8 cellular contexts compared by ENCODE assay signal in the genomic region with DNA sequence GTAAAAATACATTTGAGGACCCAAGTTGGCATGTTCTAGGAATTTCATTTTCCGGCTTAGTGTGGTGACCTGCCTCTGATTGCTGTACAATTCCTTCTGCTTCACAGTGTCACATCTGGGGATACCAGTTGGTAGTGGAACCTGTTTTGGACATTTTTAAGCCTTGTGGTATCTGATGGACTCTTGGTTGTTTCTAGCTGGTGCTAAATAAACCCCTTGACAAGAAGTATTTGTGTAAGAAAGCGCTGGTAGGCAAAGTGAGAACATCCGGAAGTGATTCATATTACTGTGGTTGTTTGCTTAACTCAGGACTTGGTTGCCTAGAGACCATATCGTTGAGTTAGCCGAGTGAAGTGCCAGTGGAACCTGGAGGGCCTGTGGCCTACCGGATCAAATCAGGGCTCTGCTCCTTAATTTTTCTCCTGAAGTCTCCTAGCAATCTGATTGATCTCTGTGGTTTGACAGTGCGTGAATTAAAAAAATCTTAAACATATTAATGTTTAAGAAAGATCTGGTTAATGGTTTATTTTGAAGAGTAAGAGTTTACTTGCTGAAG. TPM values are rescaled to one million over a fixed set of nuclear protein-coding genes. Genes with fewer than 3 reads are reported as not detected.
DNase-seq lines count a peak whose midpoint lies in the region; ATAC-seq, FAIRE-seq and TF ChIP-seq lines count a peak whose summit lies in the region.

No MANE protein-coding gene starts in this region.

- no peaks in the 10 kb centered on the region for H3K36me3 ChIP-seq in CD8-positive, alpha-beta memory T cell (ENCODE audit: insufficient read depth, low read length)
- H3K36me3 ChIP-seq in endothelial cell of umbilical vein (ENCODE audit: control insufficient read depth in 2 of 2, extremely low read depth in 1 of 2, insufficient read depth in 2 of 2, low read length in 2 of 2) (no peaks in the 10 kb centered on the region), muscle layer of duodenum (ENCODE audit: control insufficient read depth in 1 of 2, insufficient read depth in 2 of 2, low read length in 2 of 2) (peaks cover 0 to 6% of the 10 kb centered on the region in 2 donors), suprapubic skin (no peaks in the 10 kb centered on the region)

- CTCF ChIA-PET in CD8-positive, alpha-beta memory T cell (lab: Charles Lee): interaction anchor here (0.7 to 3.7 kb wide), 3 partner anchors 9 to 81 kb away, joined by 3 to 11 read pairs (median 4); partner anchors contain the start of gene IQGAP1
- CTCF ChIA-PET in activated CD4-positive, alpha-beta memory T cell treated with anti-CD3 and anti-CD28 coated beads, Interleukin-2, amount 10 ng/mL, durations not matched to agents 7 days and 5 days (lab: Charles Lee): interaction anchor here (1.4 to 2.1 kb wide), 4 partner anchors 39 to 416 kb away, joined by 3 to 8 read pairs (median 6); no protein-coding TSS in a partner anchor
- CTCF ChIA-PET in endothelial cell of umbilical vein (lab: Charles Lee): interaction anchor here (0.6 to 2.0 kb wide), 8 partner anchors 10 to 81 kb away, joined by 3 to 9 read pairs (median 4); partner anchors contain the start of gene IQGAP1

- peak; percentile 87 for FAIRE-seq in endothelial cell of umbilical vein (lab: Jason Lieb, UNC)

- no peak for TF ChIP-seq CTCF in endothelial cell of umbilical vein (IDR thresholded peaks at IDR 0.05; ENCODE audit: extremely low read depth in 1 of 2, insufficient read depth in 1 of 2, low read depth in 1 of 2, low read length in 2 of 2)
- TF ChIP-seq CTCF in suprapubic skin (IDR thresholded peaks at IDR 0.05): no peak

- H3K4me3 ChIP-seq in CD8-positive, alpha-beta memory T cell (ENCODE audit: low read length): peak overlapping the region; percentile 23
- peak overlapping the region in 1 of 3 experiments; percentile 54 for H3K4me3 ChIP-seq in endothelial cell of umbilical vein (replicated peaks in 1 of 3; ENCODE audit: insufficient read depth in 1 of 3, low read depth in 1 of 3, low read length in 3 of 3)
- peak overlapping the region; percentile 36 to 52 for H3K4me3 ChIP-seq in muscle layer of duodenum (ENCODE audit: low read depth in 1 of 2, low read length in 2 of 2)
- H3K4me3 ChIP-seq in suprapubic skin: peak overlapping the region; percentile 24

- peak overlapping the region; percentile 40 to 93 (median 79) for H3K4me3 Mint-ChIP-seq in CD8-positive, alpha-beta memory T cell
- H3K4me3 Mint-ChIP-seq in activated CD4-positive, alpha-beta memory T cell treated with anti-CD3 and anti-CD28 coated beads, Interleukin-2, amount 10 ng/mL, durations not matched to agents 7 days and 5 days: peak overlapping the region; percentile 63

- H2AFZ ChIP-seq in endothelial cell of umbilical vein (ENCODE audit: low read depth, low read length): no peak overlapping the region

- dilution Hi-C loops in endothelial cell of umbilical vein (cut with MboI; ENCODE audit: extremely low pct_ligation_motif_present, low sequenced_read_pairs): no loop called here

- BruUV-seq in endothelial cell of umbilical vein (replicated peaks; lab: Mats Ljungman, UMichigan): no TSS peak

- peaks cover 0 to 13% (median 0%) of the 10 kb centered on the region in 3 donors for H3K36me3 Mint-ChIP-seq in CD8-positive, alpha-beta memory T cell
- peaks cover 33% of the 10 kb centered on the region for H3K36me3 Mint-ChIP-seq in activated CD4-positive, alpha-beta memory T cell treated with anti-CD3 and anti-CD28 coated beads, Interleukin-2, amount 10 ng/mL, durations not matched to agents 7 days and 5 days (ENCODE audit: low read depth)

- peak overlapping the region; percentile 96 to 100 (median 99) for H3K27ac Mint-ChIP-seq in CD8-positive, alpha-beta memory T cell
- peak overlapping the region; percentile 91 for H3K27ac Mint-ChIP-seq in activated CD4-positive, alpha-beta memory T cell treated with anti-CD3 and anti-CD28 coated beads, Interleukin-2, amount 10 ng/mL, durations not matched to agents 7 days and 5 days

- H3K9me3 ChIP-seq in CD8-positive, alpha-beta memory T cell (ENCODE audit: low read length): no peaks in the 10 kb centered on the region
- H3K9me3 ChIP-seq in endothelial cell of umbilical vein (replicated peaks; ENCODE audit: control insufficient read depth, insufficient read depth, low read length) (no peaks in the 10 kb centered on the region), muscle layer of duodenum (ENCODE audit: control insufficient read depth in 1 of 2, low read length in 2 of 2) (no peaks in the 10 kb centered on the region), suprapubic skin (no peaks in the 10 kb centered on the region)

- H4K20me1 ChIP-seq in endothelial cell of umbilical vein (replicated peaks; ENCODE audit: control insufficient read depth, extremely low read depth, insufficient read depth, low read length): peaks cover 7% of the 10 kb centered on the region

- peak overlapping the region; percentile 91 for H3K27ac ChIP-seq in CD8-positive, alpha-beta memory T cell (ENCODE audit: low read depth, low read length)
- H3K27ac ChIP-seq in endothelial cell of umbilical vein (ENCODE audit: insufficient read depth, low read depth, low read length) (peak overlapping the region; percentile 100), muscle layer of duodenum (ENCODE audit: low read length) (peak overlapping the region; percentile 97), suprapubic skin (peak overlapping the region; percentile 90)

- whole genome bisulfite sequencing in suprapubic skin: 6% methylated on average over 7 of the region's 7 CpGs

- no peaks in the 10 kb centered on the region for H3K27me3 ChIP-seq in CD8-positive, alpha-beta memory T cell (ENCODE audit: insufficient read depth, low read length, poor library complexity, severe bottlenecking)
- H3K27me3 ChIP-seq in endothelial cell of umbilical vein (ENCODE audit: control insufficient read depth in 2 of 2, insufficient read depth in 2 of 2, low read length in 2 of 2): no peaks in the 10 kb centered on the region
- H3K27me3 ChIP-seq in muscle layer of duodenum (ENCODE audit: low read depth, low read length): no peaks in the 10 kb centered on the region
- H3K27me3 ChIP-seq in suprapubic skin: no peaks in the 10 kb centered on the region

- DNase-seq in CD8-positive, alpha-beta memory T cell: peak; percentile 48 to 85 (median 84)
- DNase-seq in NCI-H526 (lab: John Stamatoyannopoulos, UW) (peak; percentile 81 to 87), endothelial cell of umbilical vein (ENCODE audit: low read depth, low spot score) (peak; percentile 96), suprapubic skin (ENCODE audit: low spot score in 2 of 2) (peak in 1 of 2 donors; percentile 84)
- peak; percentile 72 for DNase-seq in activated CD4-positive, alpha-beta memory T cell treated with anti-CD3 and anti-CD28 coated beads, Interleukin-2, amount 10 ng/mL, durations not matched to agents 7 days and 5 days

- no peaks in the 10 kb centered on the region for H3K9me1 ChIP-seq in endothelial cell of umbilical vein (replicated peaks; ENCODE audit: control insufficient read depth, extremely low read depth, insufficient read depth, low read length)

- H3K4me2 ChIP-seq in endothelial cell of umbilical vein (ENCODE audit: insufficient read depth, low read length): peak overlapping the region; percentile 93

- H3K4me1 Mint-ChIP-seq in CD8-positive, alpha-beta memory T cell: peaks cover 59 to 88% (median 83%) of the 10 kb centered on the region in 3 donors
- H3K4me1 Mint-ChIP-seq in activated CD4-positive, alpha-beta memory T cell treated with anti-CD3 and anti-CD28 coated beads, Interleukin-2, amount 10 ng/mL, durations not matched to agents 7 days and 5 days: peaks cover 63% of the 10 kb centered on the region

- POLR2A ChIA-PET in CD8-positive, alpha-beta memory T cell (lab: Charles Lee): interaction anchor here (0.7 to 3.6 kb wide), 2 partner anchors 12 to 152 kb away, joined by 3 to 46 read pairs; partner anchors contain the start of genes IQGAP1 and TTLL13
- POLR2A ChIA-PET in activated CD4-positive, alpha-beta memory T cell treated with anti-CD3 and anti-CD28 coated beads, Interleukin-2, amount 10 ng/mL, durations not matched to agents 7 days and 5 days (lab: Charles Lee): interaction anchor here (0.6 to 7.1 kb wide), 9 partner anchors 9 to 316 kb away, joined by 3 to 78 read pairs (median 4); partner anchors contain the start of genes BLM and IQGAP1
- POLR2A ChIA-PET in endothelial cell of umbilical vein (lab: Charles Lee): interaction anchor here (1.4 to 1.9 kb wide), 3 partner anchors 9 to 13 kb away, joined by 6 to 15 read pairs (median 8); partner anchors contain the start of gene IQGAP1

- H3K9me3 Mint-ChIP-seq in CD8-positive, alpha-beta memory T cell: no peaks in the 10 kb centered on the region
- H3K9me3 Mint-ChIP-seq in activated CD4-positive, alpha-beta memory T cell treated with anti-CD3 and anti-CD28 coated beads, Interleukin-2, amount 10 ng/mL, durations not matched to agents 7 days and 5 days: no peaks in the 10 kb centered on the region

- peaks cover 48% of the 10 kb centered on the region for H3K4me1 ChIP-seq in CD8-positive, alpha-beta memory T cell (ENCODE audit: insufficient read depth, low read length)
- H3K4me1 ChIP-seq in endothelial cell of umbilical vein (ENCODE audit: control insufficient read depth, extremely low read depth, insufficient read depth, low read length) (peaks cover 54% of the 10 kb centered on the region), muscle layer of duodenum (ENCODE audit: control insufficient read depth in 1 of 2, insufficient read depth in 2 of 2, low read length in 2 of 2) (peaks cover 33 to 66% of the 10 kb centered on the region in 2 donors), suprapubic skin (peaks cover 95% of the 10 kb centered on the region)

- H3K27me3 Mint-ChIP-seq in CD8-positive, alpha-beta memory T cell: no peaks in the 10 kb centered on the region
- H3K27me3 Mint-ChIP-seq in activated CD4-positive, alpha-beta memory T cell treated with anti-CD3 and anti-CD28 coated beads, Interleukin-2, amount 10 ng/mL, durations not matched to agents 7 days and 5 days: no peaks in the 10 kb centered on the region

- H3K79me2 ChIP-seq in endothelial cell of umbilical vein (ENCODE audit: control insufficient read depth, insufficient read depth, low read length): peaks cover 85% of the 10 kb centered on the region

- H3K9ac ChIP-seq in endothelial cell of umbilical vein (replicated peaks; ENCODE audit: extremely low read depth, insufficient read depth, low read length): peak overlapping the region; percentile 92

- intact Hi-C loops in endothelial cell of umbilical vein (cut with micrococcal nuclease): loop anchor here (1.0 to 2.0 kb wide), 3 partner anchors 13 to 40 kb away; partner anchors contain the start of gene IQGAP1

- peak; percentile 98 for ATAC-seq in GM19452 (IDR thresholded peaks at IDR 0.05; ENCODE audit: unreplicated experiment)
- ATAC-seq in HG03469 (IDR thresholded peaks at IDR 0.05; ENCODE audit: unreplicated experiment): peak; percentile 90

- TF ChIP-seq POLR2A in endothelial cell of umbilical vein (IDR thresholded peaks at IDR 0.05; ENCODE audit: low read depth, low read length) (no peak), suprapubic skin (IDR thresholded peaks at IDR 0.05) (peak in 1 of 2 donors; percentile 34)

- TF ChIP-seq EP300 in suprapubic skin (IDR thresholded peaks at IDR 0.05): no peak

RNA-seq across cellular contexts. Expression of gene IQGAP1, which starts 12.8 kb away (rescaled TPM):
- 100 to 1,000 TPM; 173 to 176 TPM for total RNA-seq in CD8-positive, alpha-beta memory T cell
- 151 TPM for polyA plus RNA-seq in CD8-positive, alpha-beta memory T cell
- total RNA-seq in activated CD4-positive, alpha-beta memory T cell treated with anti-CD3 and anti-CD28 coated beads, Interleukin-2, amount 10 ng/mL, durations not matched to agents 7 days and 5 days: 100 to 1,000 TPM; 229 to 240 TPM
- total RNA-seq in endothelial cell of umbilical vein (244 and 258 TPM in 2 replicates), suprapubic skin (100 to 1,000 TPM; 206 to 448 (median 215) TPM)
- 82.2 and 84.7 TPM in 2 replicates for polyA plus RNA-seq in endothelial cell of umbilical vein
- 46.4 and 51.9 TPM in 2 replicates for polyA plus RNA-seq in endothelial cell of umbilical vein (2011; cell fraction: cytosol; rRNA removed)
- polyA plus RNA-seq in endothelial cell of umbilical vein (2011; cell fraction: nucleus; rRNA removed): 749 and 898 TPM in 2 replicates
- polyA plus RNA-seq in endothelial cell of umbilical vein (2012): 151 and 223 TPM in 2 replicates
- polyA minus RNA-seq in endothelial cell of umbilical vein: 369 and 373 TPM in 2 replicates
- 99.6 TPM for polyA minus RNA-seq in endothelial cell of umbilical vein (2011; cell fraction: cytosol; rRNA and poly(A)+ RNA removed)
- 1,208 and 1,408 TPM in 2 replicates for polyA minus RNA-seq in endothelial cell of umbilical vein (2011; cell fraction: nucleus; rRNA and poly(A)+ RNA removed)

RNA-seq across cellular contexts. Expression of gene ZNF774, which starts 48.8 kb away (rescaled TPM):
- under 1 TPM; 0.50 to 0.64 TPM for total RNA-seq in CD8-positive, alpha-beta memory T cell
- polyA plus RNA-seq in CD8-positive, alpha-beta memory T cell: not detected
- 1 to 10 TPM in 1 of 2 experiments, under 1 TPM in 1; 0.83 to 1.0 TPM for total RNA-seq in activated CD4-positive, alpha-beta memory T cell treated with anti-CD3 and anti-CD28 coated beads, Interleukin-2, amount 10 ng/mL, durations not matched to agents 7 days and 5 days
- 2.6 and 3.9 TPM in 2 replicates for total RNA-seq in endothelial cell of umbilical vein
- polyA plus RNA-seq in endothelial cell of umbilical vein: 0.89 and 0.98 TPM in 2 replicates
- 0.81 and 1.1 TPM in 2 replicates for polyA plus RNA-seq in endothelial cell of umbilical vein (2011; cell fraction: cytosol; rRNA removed)
- 1.4 and 1.5 TPM in 2 replicates for polyA plus RNA-seq in endothelial cell of umbilical vein (2011; cell fraction: nucleus; rRNA removed)
- 1.0 and 1.6 TPM in 2 replicates for polyA plus RNA-seq in endothelial cell of umbilical vein (2012)
- polyA minus RNA-seq in endothelial cell of umbilical vein: 0.51 and 1.8 TPM in 2 replicates
- 1.7 TPM for polyA minus RNA-seq in endothelial cell of umbilical vein (2011; cell fraction: cytosol; rRNA and poly(A)+ RNA removed)
- polyA minus RNA-seq in endothelial cell of umbilical vein (2011; cell fraction: nucleus; rRNA and poly(A)+ RNA removed): 0.96 and 1.3 TPM in 2 replicates
- total RNA-seq in suprapubic skin: 1 to 10 TPM; 1.4 to 7.2 (median 3.2) TPM
